ENCODE assay signal across 8 cellular contexts in the genomic region with DNA sequence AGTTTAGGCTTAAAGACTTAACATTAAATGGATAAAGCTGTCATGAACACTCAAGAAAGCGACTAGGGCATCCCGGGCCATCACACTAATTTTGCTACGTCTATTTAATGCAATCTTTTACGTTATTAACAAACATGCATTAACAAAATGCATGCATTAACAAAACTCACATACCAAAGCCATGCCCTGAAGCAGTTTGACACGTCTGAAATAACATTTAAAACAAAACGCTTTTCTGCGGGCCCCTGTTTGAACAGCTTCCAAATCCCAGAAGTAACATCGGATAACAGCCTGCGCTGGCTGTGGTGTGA. TPM values are rescaled to one million over a fixed set of nuclear protein-coding genes. Genes with fewer than 3 reads are reported as not detected.
DNase-seq lines count a peak whose midpoint lies in the region; ATAC-seq, FAIRE-seq and TF ChIP-seq lines count a peak whose summit lies in the region.

No MANE protein-coding gene starts in this region.

- no peaks in the 10 kb centered on the region for H3K36me3 Mint-ChIP-seq in memory B cell

- H3K9me3 Mint-ChIP-seq in memory B cell = no peaks in the 10 kb centered on the region

- DNase-seq in heart left ventricle (no peak), Right ventricle myocardium superior (no peak), K562 (ENCODE audit: extremely low read depth in 1 of 4, low spot score in 3 of 4) (no peak), memory B cell (ENCODE audit: low spot score in 2 of 2) (no peak), upper lobe of left lung (no peak), NCI-H187 (lab: John Stamatoyannopoulos, UW) (no peak), SIG-M5 treated with dmso at 0.1 percent for 504 hours (lab: John Stamatoyannopoulos, UW; ENCODE audit: unreplicated experiment) (no peak), SKM-1 (lab: John Stamatoyannopoulos, UW; ENCODE audit: unreplicated experiment) (no peak)

- no peaks in the 10 kb centered on the region for H3K9me1 ChIP-seq in K562 (ENCODE audit: control insufficient read depth, insufficient read depth, low read length)

- WGBS in heart left ventricle, 4 donors = 16 to 22% (median 19%) methylated on average over 9 of the region's 9 CpGs
- WGBS in K562 (ENCODE audit: insufficient coverage, low coverage, missing lambda C conversion rate) = 14% methylated on average over 9 of the region's 9 CpGs
- WGBS in upper lobe of left lung, 2 donors = 13 to 23% methylated on average over 9 of the region's 9 CpGs

- no peak overlapping the region for H3K9ac ChIP-seq in K562 (ENCODE audit: insufficient read depth in 1 of 2, low read depth in 2 of 2, low read length in 2 of 2)

- FAIRE-seq in K562 (lab: Jason Lieb, UNC) = no peak

- H3K27me3 Mint-ChIP-seq in memory B cell = peaks cover 18% of the 10 kb centered on the region

- TF ChIP-seq EP300 in K562 (IDR thresholded peaks at IDR 0.05; ENCODE audit: low read length) (no peak), upper lobe of left lung (IDR thresholded peaks at IDR 0.05) (no peak)

- H2AFZ ChIP-seq in K562 (ENCODE audit: low read depth, low read length) = peak overlapping the region; percentile 42

- H3K4me3 ChIP-seq in heart left ventricle = peak overlapping the region in 11 of 12 donors; percentile 55 to 84 (median 66)
- H3K4me3 ChIP-seq in K562 = no peak overlapping the region
- H3K4me3 ChIP-seq in upper lobe of left lung = peak overlapping the region; percentile 58 to 85 (median 77)

- TF ChIP-seq POLR2A in heart left ventricle (IDR thresholded peaks at IDR 0.05) = no peak
- TF ChIP-seq POLR2A in K562 (conservative IDR thresholded peaks at IDR 0.05) = no peak
- TF ChIP-seq POLR2A in upper lobe of left lung (IDR thresholded peaks at IDR 0.05) = no peak

- H3K79me2 ChIP-seq in K562 (ENCODE audit: control insufficient read depth, insufficient read depth, low read length) = no peaks in the 10 kb centered on the region

- H3K4me1 Mint-ChIP-seq in memory B cell = peaks cover 10% of the 10 kb centered on the region

- ATAC-seq in heart left ventricle = no peak
- no peak for ATAC-seq in Right ventricle myocardium superior (ENCODE audit: poor library complexity)
- no peak for ATAC-seq in K562
- ATAC-seq in memory B cell (ENCODE audit: low read depth) = no peak
- no peak for ATAC-seq in upper lobe of left lung (ENCODE audit: low FRiP score in 2 of 2)

- H3K4me1 ChIP-seq in heart left ventricle = peaks cover 0 to 21% (median 4%) of the 10 kb centered on the region in 12 donors
- peaks cover 0 to 12% of the 10 kb centered on the region in 2 experiments; a peak in 1 of 5 replicates for H3K4me1 ChIP-seq in K562 (replicated peaks in 1 of 2; ENCODE audit: control insufficient read depth in 2 of 2, insufficient read depth in 2 of 2, low read length in 2 of 2)
- H3K4me1 ChIP-seq in upper lobe of left lung = peaks cover 10 to 26% (median 17%) of the 10 kb centered on the region in 4 donors

- CTCF ChIA-PET in K562 (lab: Yijun Ruan, JAX; ENCODE audit: low intra/inter-chr PET ratio) = interaction anchor here (0.6 kb wide), 1 partner anchor 147 kb away, joined by 3 read pairs; no protein-coding TSS in a partner anchor

- in situ Hi-C loops in K562 (cut with MboI) = no loop called here

- no peaks in the 10 kb centered on the region for H4K20me1 ChIP-seq in K562 (replicated peaks; ENCODE audit: control insufficient read depth, insufficient read depth, low read length)

- H3K27ac ChIP-seq in heart left ventricle (peak overlapping the region in 1 of 12 donors; percentile 34), K562 (ENCODE audit: extremely low read depth, low read depth, low read length) (no peak overlapping the region), upper lobe of left lung (peak overlapping the region in 2 of 4 donors; percentile 49 to 83)

- TF ChIP-seq CTCF in heart left ventricle (IDR thresholded peaks at IDR 0.05) (no peak), K562 (IDR thresholded peaks at IDR 0.05 in 2 of 3, conservative IDR thresholded peaks at IDR 0.05 in 1 of 3; ENCODE audit: insufficient read depth in 2 of 3, low read depth in 1 of 3, low read length in 3 of 3) (no peak), upper lobe of left lung (IDR thresholded peaks at IDR 0.05) (no peak)

- BruUV-seq in K562 (replicated peaks; lab: Mats Ljungman, UMichigan) = no TSS peak

- intact Hi-C loops in heart left ventricle (cut with DNase I) = loop anchor here in 1 of 10 donors (5.0 kb wide), 1 partner anchor 38 kb away; no protein-coding TSS in a partner anchor
- intact Hi-C loops in Right ventricle myocardium superior (cut with DNase I) = no loop called here
- intact Hi-C loops in K562 (cut with micrococcal nuclease) = no loop called here

- peak overlapping the region; percentile 96 for H3K4me3 Mint-ChIP-seq in memory B cell

- H3K9me3 ChIP-seq in heart left ventricle (no peaks in the 10 kb centered on the region), K562 (replicated peaks; ENCODE audit: control insufficient read depth, insufficient read depth, low read depth, low read length) (no peaks in the 10 kb centered on the region; the same call in 1 of the 2 replicates), upper lobe of left lung (no peaks in the 10 kb centered on the region)

- H3K36me3 ChIP-seq in heart left ventricle (no peaks in the 10 kb centered on the region), K562 (ENCODE audit: control insufficient read depth, insufficient read depth, low read length) (no peaks in the 10 kb centered on the region), upper lobe of left lung (no peaks in the 10 kb centered on the region)

- H3K27ac Mint-ChIP-seq in memory B cell = peak overlapping the region; percentile 86

- H3K27me3 ChIP-seq in heart left ventricle (no peaks in the 10 kb centered on the region), K562 (ENCODE audit: control insufficient read depth in 2 of 2, insufficient read depth in 2 of 2, low read length in 2 of 2) (peaks cover 2 to 8% of the 10 kb centered on the region in 2 experiments; a peak in 2 of 5 replicates), upper lobe of left lung (no peaks in the 10 kb centered on the region)

- no peak for TF ChIP-seq RAD21 in K562 (CRISPR knock-in tag; conservative IDR thresholded peaks at IDR 0.05 in 1 of 2, IDR thresholded peaks at IDR 0.05 in 1 of 2)

- H3K4me2 ChIP-seq in K562 (ENCODE audit: insufficient read depth, low read length) = peak overlapping the region; percentile 35

- POLR2A ChIA-PET in K562 (lab: Yijun Ruan, JAX) = no interaction called here

TF ChIP-seq in K562, 482 proteins besides CTCF, POLR2A, EP300 and RAD21:
- TF ChIP-seq CBX8 (IDR thresholded peaks at IDR 0.05; ENCODE audit: borderline replicate concordance, extremely low read depth, low read depth, low read length, poor library complexity, severe bottlenecking) (peak; percentile 28), MYBL2 (IDR thresholded peaks at IDR 0.05; ENCODE audit: low read depth) (no peak), MYBL2 (CRISPR knock-in tag; IDR thresholded peaks at IDR 0.05; ENCODE audit: borderline replicate concordance) (no peak)
- TF ChIP-seq, protein P1, sequence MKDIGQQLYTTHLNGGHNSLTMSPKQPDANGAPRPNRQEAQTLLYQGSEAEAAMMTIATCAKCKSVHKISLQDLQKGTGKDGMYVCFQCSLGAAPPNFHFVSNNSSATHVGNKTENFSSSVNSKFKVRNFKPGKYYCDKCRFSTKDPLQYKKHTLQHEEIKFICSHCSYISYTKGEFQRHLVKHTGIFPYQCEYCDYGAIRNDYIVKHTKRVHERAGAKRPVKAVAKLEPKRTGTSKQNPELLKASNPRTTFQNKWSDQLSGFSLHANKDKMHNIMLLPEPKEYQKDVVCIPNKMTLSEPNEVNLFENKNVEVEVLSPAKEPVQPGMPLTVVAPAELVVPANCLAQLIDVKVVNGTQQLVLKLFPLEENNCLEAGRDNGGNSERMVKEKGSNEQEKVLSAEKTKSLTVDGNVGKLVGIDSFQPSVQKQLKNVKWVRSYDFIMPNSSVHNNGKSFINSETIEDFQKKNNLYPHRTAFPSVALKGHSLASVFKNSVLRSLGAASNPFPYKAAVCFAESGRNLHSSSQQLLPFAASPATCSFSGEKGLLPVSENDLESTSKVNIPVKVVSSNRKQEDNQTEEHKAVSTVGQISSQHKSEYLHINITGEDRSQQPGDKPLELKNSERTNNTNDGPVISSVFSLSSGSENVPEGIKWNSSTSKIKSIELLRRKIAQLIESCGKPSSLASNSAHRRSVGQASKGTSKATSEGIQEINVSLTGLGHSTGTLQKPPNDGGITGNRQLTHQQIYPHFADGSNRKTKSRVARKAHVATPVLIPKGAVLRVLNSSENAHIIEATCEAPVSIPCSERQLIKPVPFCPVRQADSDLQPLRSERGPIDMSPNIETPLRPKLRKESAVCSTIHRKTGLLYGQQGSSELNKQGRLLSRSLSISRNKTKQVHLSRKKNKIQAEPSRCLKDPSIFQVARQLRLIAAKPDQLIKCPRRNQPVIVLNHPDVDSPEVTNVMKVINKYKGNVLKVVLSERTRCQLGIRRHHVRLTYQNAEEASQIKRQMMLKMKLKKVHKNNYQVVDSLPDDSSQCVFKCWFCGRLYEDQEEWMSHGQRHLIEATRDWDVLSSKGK (CRISPR knock-in tag; IDR thresholded peaks at IDR 0.05) = no peak

RNA-seq across cellular contexts. Expression of a gene that starts 0.5 kb away (rescaled TPM):
- total RNA-seq in heart left ventricle (10 to 100 TPM in 2 of 9 donors, 1 to 10 TPM in 7; 3.3 to 11.9 (median 7.0) TPM), Right ventricle myocardium superior (7.4 TPM), K562 (2014; rRNA removed) (0.05 and 0.08 TPM in 2 replicates), K562 (2014; rRNA removed; fragmentation: Illumina TruSeq; extraction: Trizol) (0.11 and 0.16 TPM in 2 replicates), K562 (2015; rRNA removed; fragmentation: Illumina TruSeq; extraction: Trizol) (0.04 and 0.07 TPM in 2 replicates), K562 (2021) (0.18 and 0.27 TPM in 2 replicates), upper lobe of left lung (1 to 10 TPM in 4 of 6 donors, under 1 TPM in 1, not detected in 1; 0.55 to 3.4 (median 1.8) TPM)
- polyA plus RNA-seq in heart left ventricle (1 to 10 TPM; 1.3 to 1.7 TPM), K562 (2011; rRNA removed) (0.18 and 0.47 TPM in 2 replicates), K562 (2014; fragmentation: Illumina TruSeq; extraction: Trizol) (0.07 and 0.18 TPM in 2 replicates), K562 (2014; fragmentation: Nextera tagmentation; extraction: Ambion mirVana) (under 1 TPM; 0.03 to 0.04 TPM), K562 (2014; rRNA removed) (0.08 and 0.09 TPM in 2 replicates)
- not detected in 2 replicates for total RNA-seq in K562 (2011; cell fraction: chromatin; rRNA removed; ENCODE audit: low replicate concordance)
- total RNA-seq in K562 (2011; cell fraction: nucleolus; rRNA removed) = 0.13 TPM in 1 of 2 replicates, not detected in the other
- 0.22 TPM in 1 of 2 replicates, not detected in the other for total RNA-seq in K562 (2011; cell fraction: nucleoplasm; rRNA removed)
- polyA plus RNA-seq in K562 (2011; cell fraction: cytosol; rRNA removed) = 0.18 TPM in 1 of 2 replicates, not detected in the other
- 0.07 and 0.76 TPM in 2 replicates for polyA plus RNA-seq in K562 (2011; cell fraction: nucleus; rRNA removed)
- polyA plus RNA-seq in K562 (2012) = 0.17 and 0.68 TPM in 2 replicates
- 0.21 and 0.69 TPM in 2 replicates for polyA minus RNA-seq in K562 (2011; rRNA and poly(A)+ RNA removed)
- not detected in 2 replicates for polyA minus RNA-seq in K562 (2011; cell fraction: cytosol; rRNA and poly(A)+ RNA removed)
- 0.22 TPM in 1 of 2 replicates, not detected in the other for polyA minus RNA-seq in K562 (2011; cell fraction: nucleus; rRNA and poly(A)+ RNA removed)
